1 cellular context compared by ENCODE assay signal in the genomic region with DNA sequence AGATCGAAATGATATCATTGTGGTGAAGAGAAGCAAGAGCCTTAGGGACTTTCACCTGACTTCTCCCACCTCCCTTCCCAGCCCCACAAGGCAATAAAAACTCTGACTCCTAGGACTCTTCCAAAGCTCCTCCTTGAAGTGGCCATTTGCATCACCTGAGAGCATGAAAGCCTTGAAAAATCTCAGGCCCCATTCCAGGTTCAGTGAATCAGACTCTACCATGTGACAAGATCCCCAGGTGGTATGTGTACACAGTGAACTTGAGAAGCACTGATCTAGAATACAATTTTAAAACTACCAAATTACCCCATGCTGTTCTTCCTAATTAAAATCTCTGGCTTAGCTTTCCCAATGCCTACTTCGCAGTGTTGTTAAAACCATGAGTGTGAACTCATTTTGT.
TF ChIP-seq lines count a peak whose summit lies in the region.

No MANE protein-coding gene starts in this region.

TF ChIP-seq in HCT116, 20 proteins besides CTCF, POLR2A, EP300 and RAD21 (continued from another document):
- TF ChIP-seq, protein P1, sequence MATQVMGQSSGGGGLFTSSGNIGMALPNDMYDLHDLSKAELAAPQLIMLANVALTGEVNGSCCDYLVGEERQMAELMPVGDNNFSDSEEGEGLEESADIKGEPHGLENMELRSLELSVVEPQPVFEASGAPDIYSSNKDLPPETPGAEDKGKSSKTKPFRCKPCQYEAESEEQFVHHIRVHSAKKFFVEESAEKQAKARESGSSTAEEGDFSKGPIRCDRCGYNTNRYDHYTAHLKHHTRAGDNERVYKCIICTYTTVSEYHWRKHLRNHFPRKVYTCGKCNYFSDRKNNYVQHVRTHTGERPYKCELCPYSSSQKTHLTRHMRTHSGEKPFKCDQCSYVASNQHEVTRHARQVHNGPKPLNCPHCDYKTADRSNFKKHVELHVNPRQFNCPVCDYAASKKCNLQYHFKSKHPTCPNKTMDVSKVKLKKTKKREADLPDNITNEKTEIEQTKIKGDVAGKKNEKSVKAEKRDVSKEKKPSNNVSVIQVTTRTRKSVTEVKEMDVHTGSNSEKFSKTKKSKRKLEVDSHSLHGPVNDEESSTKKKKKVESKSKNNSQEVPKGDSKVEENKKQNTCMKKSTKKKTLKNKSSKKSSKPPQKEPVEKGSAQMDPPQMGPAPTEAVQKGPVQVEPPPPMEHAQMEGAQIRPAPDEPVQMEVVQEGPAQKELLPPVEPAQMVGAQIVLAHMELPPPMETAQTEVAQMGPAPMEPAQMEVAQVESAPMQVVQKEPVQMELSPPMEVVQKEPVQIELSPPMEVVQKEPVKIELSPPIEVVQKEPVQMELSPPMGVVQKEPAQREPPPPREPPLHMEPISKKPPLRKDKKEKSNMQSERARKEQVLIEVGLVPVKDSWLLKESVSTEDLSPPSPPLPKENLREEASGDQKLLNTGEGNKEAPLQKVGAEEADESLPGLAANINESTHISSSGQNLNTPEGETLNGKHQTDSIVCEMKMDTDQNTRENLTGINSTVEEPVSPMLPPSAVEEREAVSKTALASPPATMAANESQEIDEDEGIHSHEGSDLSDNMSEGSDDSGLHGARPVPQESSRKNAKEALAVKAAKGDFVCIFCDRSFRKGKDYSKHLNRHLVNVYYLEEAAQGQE (IDR thresholded peaks at IDR 0.05; ENCODE audit: low read depth) = no peak
- TF ChIP-seq EGR1 (IDR thresholded peaks at IDR 0.05; ENCODE audit: low read depth) = no peak
- no peak for TF ChIP-seq YY1 (IDR thresholded peaks at IDR 0.05; ENCODE audit: extremely low read depth, insufficient replicate concordance, low read depth, low read length)
- no peak for TF ChIP-seq CEBPB (IDR thresholded peaks at IDR 0.05; ENCODE audit: low read depth)
